Comparison of ENCODE assay signal across 2 cellular contexts in genomic region chr7:102089175-102090098, GRCh38.
TF ChIP-seq lines count a peak whose summit lies in the region.

No MANE protein-coding gene starts in this region.

TF ChIP-seq in WTC11, 78 proteins besides CTCF, POLR2A, EP300 and RAD21:
- TF ChIP-seq ATF2 (CRISPR knock-in tag; IDR thresholded peaks at IDR 0.05; ENCODE audit: borderline replicate concordance, low read depth), result no peak

TF ChIP-seq in HepG2, 621 proteins besides CTCF, POLR2A, EP300 and RAD21 (continued from another document):
- TF ChIP-seq ATF3 (CRISPR knock-in tag; IDR thresholded peaks at IDR 0.05) (no peak), ELF1 (CRISPR knock-in tag; IDR thresholded peaks at IDR 0.05) (no peak), CEBPB (IDR thresholded peaks at IDR 0.05; ENCODE audit: borderline replicate concordance, low read depth, low read length) (peak; percentile 21; the same call in 1 of the 2 replicates), ZNF441 (CRISPR knock-in tag; IDR thresholded peaks at IDR 0.05; ENCODE audit: borderline replicate concordance) (peak; percentile 88; the same call in 1 of the 2 replicates), CEBPG (CRISPR knock-in tag; IDR thresholded peaks at IDR 0.05) (peak; percentile 62)
- TF ChIP-seq, protein P1, sequence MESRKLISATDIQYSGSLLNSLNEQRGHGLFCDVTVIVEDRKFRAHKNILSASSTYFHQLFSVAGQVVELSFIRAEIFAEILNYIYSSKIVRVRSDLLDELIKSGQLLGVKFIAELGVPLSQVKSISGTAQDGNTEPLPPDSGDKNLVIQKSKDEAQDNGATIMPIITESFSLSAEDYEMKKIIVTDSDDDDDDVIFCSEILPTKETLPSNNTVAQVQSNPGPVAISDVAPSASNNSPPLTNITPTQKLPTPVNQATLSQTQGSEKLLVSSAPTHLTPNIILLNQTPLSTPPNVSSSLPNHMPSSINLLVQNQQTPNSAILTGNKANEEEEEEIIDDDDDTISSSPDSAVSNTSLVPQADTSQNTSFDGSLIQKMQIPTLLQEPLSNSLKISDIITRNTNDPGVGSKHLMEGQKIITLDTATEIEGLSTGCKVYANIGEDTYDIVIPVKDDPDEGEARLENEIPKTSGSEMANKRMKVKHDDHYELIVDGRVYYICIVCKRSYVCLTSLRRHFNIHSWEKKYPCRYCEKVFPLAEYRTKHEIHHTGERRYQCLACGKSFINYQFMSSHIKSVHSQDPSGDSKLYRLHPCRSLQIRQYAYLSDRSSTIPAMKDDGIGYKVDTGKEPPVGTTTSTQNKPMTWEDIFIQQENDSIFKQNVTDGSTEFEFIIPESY (CRISPR knock-in tag; IDR thresholded peaks at IDR 0.05), result peak; percentile 36; the same call in 1 of the 2 replicates
- TF ChIP-seq, protein P2, sequence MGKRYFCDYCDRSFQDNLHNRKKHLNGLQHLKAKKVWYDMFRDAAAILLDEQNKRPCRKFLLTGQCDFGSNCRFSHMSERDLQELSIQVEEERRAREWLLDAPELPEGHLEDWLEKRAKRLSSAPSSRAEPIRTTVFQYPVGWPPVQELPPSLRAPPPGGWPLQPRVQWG (CRISPR knock-in tag; IDR thresholded peaks at IDR 0.05; ENCODE audit: borderline replicate concordance, low read depth), result no peak
